In genomic region chr17:76946772-76947135, GRCh38 we compare ENCODE assay signal across 23 cellular contexts.
DNase-seq lines count a peak whose midpoint lies in the region; ATAC-seq, FAIRE-seq and TF ChIP-seq lines count a peak whose summit lies in the region.
"Had no signal": no experiment of that assay in that cellular context is flagged by ENCODE, and none has a peak within 500 bp of the region (broad histone marks: within the 10 kb centered on the region; RNA-seq: fewer than 3 reads in every experiment).

No MANE protein-coding gene starts in this region.

- H2AFZ ChIP-seq in HepG2 (ENCODE audit: low read length) = no peak overlapping the region
- peak overlapping the region; percentile 25 for H2AFZ ChIP-seq in parathyroid adenoma

- H4K20me1 ChIP-seq in HepG2 (ENCODE audit: insufficient read depth, low read length) = peaks cover 3% of the 10 kb centered on the region; the same call in 1 of the 2 replicates

- no peak for TF ChIP-seq CTCF in WTC11 (IDR thresholded peaks at IDR 0.05)
- TF ChIP-seq CTCF in HepG2 (CRISPR knock-in tag; IDR thresholded peaks at IDR 0.05) = no peak
- TF ChIP-seq CTCF in parathyroid adenoma (IDR thresholded peaks at IDR 0.05) = no peak
- no peak for TF ChIP-seq CTCF in vagina (IDR thresholded peaks at IDR 0.05)

- H3K27ac ChIP-seq in HepG2 (ENCODE audit: extremely low read length, insufficient read depth, low read length) = no peak overlapping the region
- no peak overlapping the region for H3K27ac ChIP-seq in parathyroid adenoma
- H3K27ac ChIP-seq in vagina = no peak overlapping the region
- H3K27ac ChIP-seq: 22Rv1, C4-2B had no signal

- no peaks in the 10 kb centered on the region for H3K36me3 Mint-ChIP-seq in WTC11
- H3K36me3 Mint-ChIP-seq: IgD-negative memory B cell had no signal

- no peak for TF ChIP-seq RAD21 in HepG2 (CRISPR knock-in tag; IDR thresholded peaks at IDR 0.05)

- H3K36me3 ChIP-seq in H7 (replicated peaks; ENCODE audit: control insufficient read depth, insufficient read depth, low read length) (no peaks in the 10 kb centered on the region), HepG2 (replicated peaks in 1 of 2; ENCODE audit: control insufficient read depth in 1 of 2, insufficient read depth in 2 of 2, low read length in 2 of 2) (no peaks in the 10 kb centered on the region; a peak in 1 of 5 replicates), parathyroid adenoma (ENCODE audit: control insufficient read depth, insufficient read depth, low read length) (no peaks in the 10 kb centered on the region), vagina (no peaks in the 10 kb centered on the region)
- H3K36me3 ChIP-seq: HAP-1 had no signal

- intact Hi-C loops in HepG2 (cut with micrococcal nuclease; ENCODE audit: unreplicated experiment) (no loop called here), vagina (cut with DNase I) (no loop called here)

- no peak for FAIRE-seq in HepG2 (lab: Jason Lieb, UNC)
- FAIRE-seq: A549, D721Med, GM12878, GM19239, H1, HTR-8/SVneo had no signal

- H3K4me1 ChIP-seq in HepG2 (ENCODE audit: insufficient read depth, low read length) (no peaks in the 10 kb centered on the region), parathyroid adenoma (no peaks in the 10 kb centered on the region), vagina (no peaks in the 10 kb centered on the region)
- H3K4me1 ChIP-seq: A549, Caco-2, HAP-1 had no signal

- BruUV-seq in HepG2 (replicated peaks; lab: Mats Ljungman, UMichigan) = no TSS peak

- in situ Hi-C loops in HepG2 (cut with HindIII; ENCODE audit: extremely low pct_ligation_motif_present, low pct_unique_long_range_greater_than_20kb) = no loop called here

- H3K27me3 ChIP-seq in H7 (ENCODE audit: control insufficient read depth, insufficient read depth, low read length) (no peaks in the 10 kb centered on the region), HepG2 (ENCODE audit: control insufficient read depth in 1 of 2, insufficient read depth in 2 of 2, low read length in 2 of 2) (peaks cover 7 to 70% of the 10 kb centered on the region in 2 experiments; a peak in 4 of 5 replicates), parathyroid adenoma (ENCODE audit: control insufficient read depth, insufficient read depth, low read length) (no peaks in the 10 kb centered on the region), vagina (no peaks in the 10 kb centered on the region)

- H3K27me3 Mint-ChIP-seq in WTC11 (ENCODE audit: low read depth) = no peaks in the 10 kb centered on the region
- H3K27me3 Mint-ChIP-seq: CD4-positive, alpha-beta T cell had no signal

- peak; percentile 51 for DNase-seq in H7
- no peak for DNase-seq in WTC11 (ENCODE audit: low spot score)
- DNase-seq in HepG2 (ENCODE audit: low spot score) = no peak
- no peak for DNase-seq in RPMI8226
- no peak for DNase-seq in vagina (ENCODE audit: extremely low spot score in 2 of 2)
- DNase-seq: AML-193; Caco-2; CD4-positive, alpha-beta T cell; DMS153; DMS79; GF-D8 had no signal

- H3K4me3 ChIP-seq in H7 (ENCODE audit: insufficient read depth, low read depth, low read length) (no peak overlapping the region), HepG2 (replicated peaks in 1 of 3; ENCODE audit: insufficient read depth in 1 of 3, low read depth in 2 of 3, low read length in 3 of 3) (no peak overlapping the region), parathyroid adenoma (ENCODE audit: low read depth, low read length) (no peak overlapping the region), vagina (no peak overlapping the region)
- H3K4me3 ChIP-seq: A549, GM12878, HAP-1 had no signal

- H3K9me3 ChIP-seq in HepG2 (ENCODE audit: low read length) (no peaks in the 10 kb centered on the region), parathyroid adenoma (ENCODE audit: control insufficient read depth, low read length) (no peaks in the 10 kb centered on the region), vagina (no peaks in the 10 kb centered on the region)
- H3K9me3 ChIP-seq: A549, Caco-2, HAP-1 had no signal

- 0 out of 2 replicates have a peak overlapping the region, but pooled peaks have one; percentile 33 for H3K27ac Mint-ChIP-seq in WTC11
- H3K27ac Mint-ChIP-seq: CD4-positive, alpha-beta T cell; IgD-negative memory B cell had no signal

- H3K4me2 ChIP-seq in HepG2 (ENCODE audit: low read depth, low read length) = no peak overlapping the region
- H3K4me2 ChIP-seq in parathyroid adenoma (ENCODE audit: low read length) = no peak overlapping the region
- H3K4me2 ChIP-seq: A549 had no signal

- CTCF ChIA-PET in WTC11 (lab: Charles Lee) (interaction anchor here (1.9 kb wide), 1 partner anchor 109 kb away, joined by 7 read pairs; no protein-coding TSS in a partner anchor), HepG2 (lab: Yijun Ruan, JAX; ENCODE audit: low intra/inter-chr PET ratio, low total read pairs) (no interaction called here)

- WGBS in HepG2 (ENCODE audit: low lambda C conversion rate) = 20% methylated on average over 8 of the region's 10 CpGs

- TF ChIP-seq EP300 in HepG2 (IDR thresholded peaks at IDR 0.05; ENCODE audit: low read depth in 2 of 2, low read length in 2 of 2) (no peak), HepG2 (CRISPR knock-in tag; IDR thresholded peaks at IDR 0.05; ENCODE audit: borderline replicate concordance) (no peak)

- POLR2A ChIA-PET in WTC11 (lab: Charles Lee) (no interaction called here), HepG2 (lab: Yijun Ruan, JAX) (no interaction called here)

- peaks cover 17% of the 10 kb centered on the region for H3K4me1 Mint-ChIP-seq in WTC11

- ATAC-seq in WTC11 = no peak
- no peak; the same call in 2 of the 3 replicates for ATAC-seq in HepG2
- no peak for ATAC-seq in HG02938 (IDR thresholded peaks at IDR 0.05; ENCODE audit: unreplicated experiment)
- ATAC-seq: GM12878 had no signal

- H3K9ac ChIP-seq in HepG2 (ENCODE audit: insufficient read depth, low read depth, low read length) (no peak overlapping the region), parathyroid adenoma (no peak overlapping the region)

- no peaks in the 10 kb centered on the region for H3K79me2 ChIP-seq in HepG2 (ENCODE audit: insufficient read depth, low read length)
- H3K79me2 ChIP-seq in parathyroid adenoma = no peaks in the 10 kb centered on the region

- TF ChIP-seq POLR2A in HepG2 (IDR thresholded peaks at IDR 0.05; ENCODE audit: insufficient read depth in 1 of 2, low read depth in 2 of 2, low read length in 2 of 2) = no peak
- TF ChIP-seq POLR2A in vagina (IDR thresholded peaks at IDR 0.05) = no peak

- no peaks in the 10 kb centered on the region for H3K9me3 Mint-ChIP-seq in WTC11
- H3K9me3 Mint-ChIP-seq: CD4-positive, alpha-beta T cell; IgD-negative memory B cell had no signal

- H3K4me3 Mint-ChIP-seq in WTC11 = no peak overlapping the region
- H3K4me3 Mint-ChIP-seq: CD4-positive, alpha-beta T cell; IgD-negative memory B cell had no signal

TF ChIP-seq in WTC11, 78 proteins besides CTCF, POLR2A, EP300 and RAD21 (continues in another document):
- TF ChIP-seq AFF4 (CRISPR knock-in tag; IDR thresholded peaks at IDR 0.05; ENCODE audit: borderline replicate concordance) = no peak

TF ChIP-seq in HepG2, 621 proteins besides CTCF, POLR2A, EP300 and RAD21:
- no peak for TF ChIP-seq ZNF12 (CRISPR knock-in tag; IDR thresholded peaks at IDR 0.05)
- TF ChIP-seq BCL6 (CRISPR knock-in tag; IDR thresholded peaks at IDR 0.05) = no peak
- TF ChIP-seq ZNF891 (CRISPR knock-in tag; IDR thresholded peaks at IDR 0.05) = 0 out of 2 replicates have a peak, but pooled peaks have one; percentile 12
